Comparison of ENCODE assay signal across 15 cellular contexts in the genomic region with DNA sequence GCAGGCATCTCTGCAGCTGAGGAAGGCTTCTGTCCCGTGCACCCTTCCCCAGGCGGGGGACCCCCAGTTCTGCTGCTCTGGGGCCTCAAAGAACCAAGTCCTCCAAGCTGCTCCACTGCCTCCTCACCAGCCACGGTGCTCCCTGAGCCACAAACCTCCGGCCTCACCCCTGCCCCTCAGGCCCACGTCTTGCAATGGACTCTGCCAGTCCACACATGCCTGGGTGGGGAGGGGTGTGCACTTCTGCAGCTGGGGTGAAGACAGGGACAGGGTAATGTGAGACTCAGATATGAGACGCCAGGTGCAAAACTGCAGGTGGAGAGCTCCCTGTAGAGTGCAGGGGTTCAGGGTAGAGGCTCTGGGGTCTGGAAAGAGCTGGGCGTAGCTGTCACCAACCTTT. TPM values are rescaled to one million over a fixed set of nuclear protein-coding genes. Genes with fewer than 3 reads are reported as not detected.
DNase-seq lines count a peak whose midpoint lies in the region; TF ChIP-seq lines count a peak whose summit lies in the region.
"Had no signal": no experiment of that assay in that cellular context is flagged by ENCODE, and none has a peak within 500 bp of the region (broad histone marks: within the 10 kb centered on the region; RNA-seq: fewer than 3 reads in every experiment).

No MANE protein-coding gene starts in this region.

- H3K27me3 Mint-ChIP-seq in glutamatergic neuron (ENCODE audit: unreplicated experiment) = peaks cover 9% of the 10 kb centered on the region
- H3K27me3 Mint-ChIP-seq: IgD-negative memory B cell had no signal

- peak; percentile 22 to 85 (median 64) for DNase-seq in NCI-H1417 (lab: John Stamatoyannopoulos, UW)
- no peak for DNase-seq in NCI-H1417 treated with DMSO at 0.1 percent for 48 hours (lab: John Stamatoyannopoulos, UW)
- DNase-seq in NCI-H2196 (lab: John Stamatoyannopoulos, UW; ENCODE audit: unreplicated experiment) = peak; percentile 61
- peak; percentile 60 for DNase-seq in mammary epithelial cell
- no peak for DNase-seq in neuronal stem cell (ENCODE audit: low spot score)
- DNase-seq in glutamatergic neuron = no peak
- no peak for DNase-seq in DMS114 treated with DMSO at 0.1 percent for 48 hours (lab: John Stamatoyannopoulos, UW; ENCODE audit: unreplicated experiment)
- no peak for DNase-seq in 8988T
- DNase-seq: activated T-cell treated with anti-CD3 and anti-CD28 coated beads, Interleukin-2, amount 50 U/mL, for 72 hours; DMS 273 treated with DMSO at 0.1 percent for 48 hours; HCEC 1CT had no signal

- no peak overlapping the region for H2BK5ac ChIP-seq in neuronal stem cell (ENCODE audit: low read length)

- H4K20me1 ChIP-seq in mammary epithelial cell (ENCODE audit: insufficient read depth, low read length) = no peaks in the 10 kb centered on the region

- no peaks in the 10 kb centered on the region for H3K27me3 ChIP-seq in mammary epithelial cell (ENCODE audit: insufficient read depth, low read length)
- peaks cover 0 to 12% (median 0%) of the 10 kb centered on the region in 3 experiments for H3K27me3 ChIP-seq in neuronal stem cell (ENCODE audit: control insufficient read depth in 3 of 3, insufficient read depth in 3 of 3, low read depth in 1 of 3, low read length in 3 of 3)

- peak overlapping the region; percentile 5 for H3K18ac ChIP-seq in neuronal stem cell (ENCODE audit: low read length)

- H3K4me3 ChIP-seq in mammary epithelial cell (replicated peaks in 1 of 3; ENCODE audit: insufficient read depth in 1 of 3, low read depth in 2 of 3, low read length in 3 of 3) (no peak overlapping the region), neuronal stem cell (ENCODE audit: low read length in 2 of 2) (no peak overlapping the region)

- CTCF ChIA-PET in mammary epithelial cell (lab: Charles Lee; ENCODE audit: low non-redundant PET) = interaction anchor here (0.7 kb wide), 1 partner anchor 398 kb away, joined by 6 read pairs; no protein-coding TSS in a partner anchor

- H3K4me1 ChIP-seq in mammary epithelial cell (ENCODE audit: insufficient read depth, low read length) (peaks cover 40% of the 10 kb centered on the region), neuronal stem cell (ENCODE audit: control insufficient read depth in 2 of 2, insufficient read depth in 1 of 2, low read depth in 1 of 2, low read length in 2 of 2) (peaks cover 14 to 22% of the 10 kb centered on the region in 2 donors)

- H3K9me3 ChIP-seq in mammary epithelial cell (replicated peaks; ENCODE audit: insufficient read depth, low read length) (no peaks in the 10 kb centered on the region), neuronal stem cell (replicated peaks in 1 of 2; ENCODE audit: control insufficient read depth in 2 of 2, insufficient read depth in 1 of 2, low read depth in 1 of 2, low read length in 2 of 2) (no peaks in the 10 kb centered on the region)
- H3K9me3 ChIP-seq: right atrium auricular region, thoracic aorta had no signal

- no peaks in the 10 kb centered on the region for H3K36me3 ChIP-seq in mammary epithelial cell (ENCODE audit: insufficient read depth, low read length)
- peaks cover under 1 to 6% of the 10 kb centered on the region in 2 donors for H3K36me3 ChIP-seq in neuronal stem cell (replicated peaks in 1 of 2; ENCODE audit: control insufficient read depth in 2 of 2, insufficient read depth in 2 of 2, low read length in 2 of 2)
- H3K36me3 ChIP-seq: right atrium auricular region, thoracic aorta had no signal

- H3K4ac ChIP-seq in neuronal stem cell (ENCODE audit: low read length) = no peak overlapping the region

- H3K79me1 ChIP-seq in neuronal stem cell (ENCODE audit: low read depth, low read length) = peaks cover 16% of the 10 kb centered on the region

- in situ Hi-C loops in mammary epithelial cell (cut with MboI; ENCODE audit: low sequenced_read_pairs in 2 of 2) = no loop called here

- no peak overlapping the region for H3K9ac ChIP-seq in mammary epithelial cell (ENCODE audit: insufficient read depth, low read length)
- H3K9ac ChIP-seq in neuronal stem cell (ENCODE audit: low read depth, low read length, poor library complexity) = no peak overlapping the region

- H2BK120ac ChIP-seq in neuronal stem cell (ENCODE audit: low read depth, low read length) = no peak overlapping the region

- no peaks in the 10 kb centered on the region for H3K36me3 Mint-ChIP-seq in glutamatergic neuron (ENCODE audit: unreplicated experiment)
- H3K36me3 Mint-ChIP-seq: IgD-negative memory B cell had no signal

- H4K91ac ChIP-seq in neuronal stem cell (ENCODE audit: low read depth, low read length, poor library complexity) = no peak overlapping the region

- peaks cover 7% of the 10 kb centered on the region for H3K9me3 Mint-ChIP-seq in glutamatergic neuron (ENCODE audit: unreplicated experiment)
- H3K9me3 Mint-ChIP-seq: activated T-cell treated with anti-CD3 and anti-CD28 coated beads, Interleukin-2, amount 50 U/mL, for 72 hours; IgD-negative memory B cell had no signal

- TF ChIP-seq CTCF in mammary epithelial cell (conservative IDR thresholded peaks at IDR 0.05 in 1 of 2, IDR thresholded peaks at IDR 0.05 in 1 of 2; ENCODE audit: extremely low read depth in 1 of 2, insufficient read depth in 1 of 2, low read depth in 1 of 2, low read length in 2 of 2) (no peak), glutamatergic neuron (IDR thresholded peaks at IDR 0.05; ENCODE audit: partially characterized antibody, unreplicated experiment) (no peak)

- no peak overlapping the region for H4K8ac ChIP-seq in neuronal stem cell (ENCODE audit: low read depth, low read length)

- no peak overlapping the region for H3K27ac Mint-ChIP-seq in glutamatergic neuron (ENCODE audit: unreplicated experiment)
- H3K27ac Mint-ChIP-seq: activated T-cell treated with anti-CD3 and anti-CD28 coated beads, Interleukin-2, amount 50 U/mL, for 72 hours had no signal

- H3K4me2 ChIP-seq in mammary epithelial cell (ENCODE audit: insufficient read depth, low read depth, low read length) (no peak overlapping the region), neuronal stem cell (ENCODE audit: insufficient read depth, low read length, poor library complexity, severe bottlenecking) (no peak overlapping the region)

- peaks cover 24% of the 10 kb centered on the region for H3K79me2 ChIP-seq in mammary epithelial cell (ENCODE audit: insufficient read depth, low read length)

- no peak overlapping the region for H3K14ac ChIP-seq in neuronal stem cell (ENCODE audit: low read length)

- intact Hi-C loops in mammary epithelial cell (cut with micrococcal nuclease) = no loop called here

- H3K4me3 Mint-ChIP-seq in glutamatergic neuron (ENCODE audit: unreplicated experiment) = no peak overlapping the region

- H2AFZ ChIP-seq in mammary epithelial cell (ENCODE audit: low read depth, low read length) (no peak overlapping the region), neuronal stem cell (ENCODE audit: low read length) (peak overlapping the region; percentile 10)

- H3K27ac ChIP-seq in mammary epithelial cell (ENCODE audit: insufficient read depth, low read depth, low read length) = no peak overlapping the region
- H3K27ac ChIP-seq in neuronal stem cell (replicated peaks; ENCODE audit: low read length) = no peak overlapping the region
- H3K27ac ChIP-seq: right atrium auricular region had no signal

- no TSS peak for BruUV-seq in mammary epithelial cell (replicated peaks; lab: Mats Ljungman, UMichigan)

- no peak overlapping the region for H2BK12ac ChIP-seq in neuronal stem cell (ENCODE audit: low read length)

- H2BK15ac ChIP-seq in neuronal stem cell (ENCODE audit: low read length) = peak overlapping the region; percentile 69

- 48% methylated on average over 7 of the region's 7 CpGs for WGBS in mammary epithelial cell (ENCODE audit: low coverage, missing lambda C conversion rate)
- WGBS in neuronal stem cell (ENCODE audit: extremely low coverage in 2 of 2, insufficient read length in 2 of 2, insufficient replicate concordance in 1 of 2), 2 donors = no CpG with 5 or more reads among the region's 7 CpGs

- H2AK5ac ChIP-seq in neuronal stem cell (ENCODE audit: low read depth, low read length) = peak overlapping the region; percentile 93

- dilution Hi-C loops in mammary epithelial cell (cut with HindIII; ENCODE audit: low sequenced_read_pairs) = no loop called here

- peaks cover 9% of the 10 kb centered on the region for H3K4me1 Mint-ChIP-seq in glutamatergic neuron (ENCODE audit: low read depth, unreplicated experiment)

- H3K23ac ChIP-seq in neuronal stem cell (ENCODE audit: low read depth, low read length, poor library complexity) = no peak overlapping the region

RNA-seq across cellular contexts. Expression of a gene that starts 3.2 kb away (rescaled TPM):
- total RNA-seq in mammary epithelial cell (10 to 100 TPM; 30.8 to 34.5 TPM), glutamatergic neuron (ENCODE audit: unreplicated experiment) (123 TPM)
- 32.6 TPM for polyA plus RNA-seq in mammary epithelial cell
- polyA minus RNA-seq in mammary epithelial cell = 41.4 TPM
- 27.4 TPM for polyA plus RNA-seq in neuronal stem cell (2013, experiment 1 of 2)
- polyA plus RNA-seq in neuronal stem cell (2013, experiment 2 of 2) = 26.0 TPM

RNA-seq across cellular contexts. Expression of a gene that starts 5.1 kb away (rescaled TPM):
- total RNA-seq in mammary epithelial cell = 10 to 100 TPM; 11.3 to 31.2 TPM
- 16.6 TPM for polyA plus RNA-seq in mammary epithelial cell
- 12.6 TPM for polyA minus RNA-seq in mammary epithelial cell
- 2.8 TPM for polyA plus RNA-seq in neuronal stem cell (2013, experiment 1 of 2)
- polyA plus RNA-seq in neuronal stem cell (2013, experiment 2 of 2) = 1.9 TPM
- 1.8 TPM for total RNA-seq in glutamatergic neuron (ENCODE audit: unreplicated experiment)
- total RNA-seq: A673 had no signal

RNA-seq across cellular contexts. Expression of a gene that starts 32.1 kb away (rescaled TPM):
- total RNA-seq in mammary epithelial cell = 1 to 10 TPM; 1.8 to 5.4 TPM
- polyA plus RNA-seq in mammary epithelial cell = 1.6 TPM
- polyA minus RNA-seq in mammary epithelial cell = not detected
- polyA plus RNA-seq in neuronal stem cell (2013, experiment 1 of 2) = 15.1 TPM
- polyA plus RNA-seq in neuronal stem cell (2013, experiment 2 of 2) = 13.4 TPM
- total RNA-seq in glutamatergic neuron (ENCODE audit: unreplicated experiment) = 26.5 TPM

RNA-seq across cellular contexts. Expression of a gene that starts 52.9 kb away (rescaled TPM):
- total RNA-seq in mammary epithelial cell (100 to 1,000 TPM; 248 to 274 TPM), glutamatergic neuron (ENCODE audit: unreplicated experiment) (not detected)
- 149 TPM for polyA plus RNA-seq in mammary epithelial cell
- 62.8 TPM for polyA minus RNA-seq in mammary epithelial cell
- polyA plus RNA-seq in neuronal stem cell (2013, experiment 1 of 2) = 0.40 TPM
- 0.40 TPM for polyA plus RNA-seq in neuronal stem cell (2013, experiment 2 of 2)
- total RNA-seq: A673 had no signal
- polyA plus RNA-seq: IgD-negative memory B cell had no signal

Comparison
In these comparisons a context has a peak if more than half of its experiments do, and no peak if none do; other contexts are left out.
1. DNase-seq: peak in NCI-H1417 (3 of 3), NCI-H2196 (single experiment) and mammary epithelial cell (single experiment); none in NCI-H1417 treated with DMSO at 0.1 percent for 48 hours (single experiment), neuronal stem cell (single experiment), glutamatergic neuron (single experiment), DMS114 treated with DMSO at 0.1 percent for 48 hours (single experiment) and 8988T (single experiment).